2 cellular contexts compared by ENCODE assay signal in the genomic region with DNA sequence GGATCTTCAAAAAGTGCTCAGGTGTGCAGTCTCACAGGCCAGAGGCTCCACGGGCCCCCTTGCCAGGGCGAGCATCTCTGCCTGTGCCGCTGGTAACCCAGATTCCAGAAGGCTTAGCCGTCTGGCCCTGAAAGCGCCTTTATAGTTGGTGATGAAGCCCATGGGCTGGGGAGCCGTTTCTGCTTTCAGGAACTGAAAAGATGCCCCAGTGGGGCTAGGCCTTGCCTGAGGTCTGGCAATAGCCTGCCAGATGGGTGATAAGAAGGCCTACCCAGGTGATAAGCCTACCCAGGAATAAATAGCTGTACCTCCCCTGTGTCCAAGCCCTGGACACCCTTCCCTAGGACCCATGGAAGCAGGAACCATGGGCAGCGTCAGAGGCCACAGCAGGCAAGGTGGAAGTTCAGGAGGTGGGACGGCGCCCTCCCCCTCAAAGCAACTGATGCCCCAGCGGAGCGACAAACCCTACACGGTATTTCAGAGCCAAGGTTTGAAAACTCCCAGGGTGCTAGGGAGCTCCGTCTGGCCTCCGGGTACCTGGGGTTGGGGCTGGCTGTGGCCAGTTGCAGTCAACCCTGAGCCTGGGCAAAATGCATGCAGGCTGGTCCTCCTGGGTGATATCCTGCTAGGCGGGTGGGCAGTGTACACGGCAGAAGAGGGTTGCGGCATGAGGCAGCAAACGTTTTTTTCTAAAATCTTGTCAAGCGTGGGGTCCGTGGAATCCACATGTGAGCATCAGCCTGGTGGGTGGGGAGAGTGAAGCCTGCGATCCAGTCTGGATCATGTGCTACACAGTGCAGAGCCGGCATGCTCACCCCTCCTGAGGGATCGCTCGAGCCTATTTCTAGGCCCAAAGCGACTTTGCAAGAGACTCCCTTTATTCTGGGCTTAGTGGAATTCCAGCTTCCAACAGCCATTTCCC.
TF ChIP-seq lines count a peak whose summit lies in the region.

No MANE protein-coding gene starts in this region.

TF ChIP-seq in HCT116, 20 proteins besides CTCF, POLR2A, EP300 and RAD21 (continued from another document):
- TF ChIP-seq, protein P1, sequence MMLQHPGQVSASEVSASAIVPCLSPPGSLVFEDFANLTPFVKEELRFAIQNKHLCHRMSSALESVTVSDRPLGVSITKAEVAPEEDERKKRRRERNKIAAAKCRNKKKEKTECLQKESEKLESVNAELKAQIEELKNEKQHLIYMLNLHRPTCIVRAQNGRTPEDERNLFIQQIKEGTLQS (IDR thresholded peaks at IDR 0.05), result no peak

TF ChIP-seq in HEK293T, 16 proteins besides CTCF, POLR2A, EP300 and RAD21 (continued from another document):
- TF ChIP-seq, protein P2, sequence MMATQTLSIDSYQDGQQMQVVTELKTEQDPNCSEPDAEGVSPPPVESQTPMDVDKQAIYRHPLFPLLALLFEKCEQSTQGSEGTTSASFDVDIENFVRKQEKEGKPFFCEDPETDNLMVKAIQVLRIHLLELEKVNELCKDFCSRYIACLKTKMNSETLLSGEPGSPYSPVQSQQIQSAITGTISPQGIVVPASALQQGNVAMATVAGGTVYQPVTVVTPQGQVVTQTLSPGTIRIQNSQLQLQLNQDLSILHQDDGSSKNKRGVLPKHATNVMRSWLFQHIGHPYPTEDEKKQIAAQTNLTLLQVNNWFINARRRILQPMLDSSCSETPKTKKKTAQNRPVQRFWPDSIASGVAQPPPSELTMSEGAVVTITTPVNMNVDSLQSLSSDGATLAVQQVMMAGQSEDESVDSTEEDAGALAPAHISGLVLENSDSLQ (IDR thresholded peaks at IDR 0.05), result no peak
- TF ChIP-seq SUZ12 (IDR thresholded peaks at IDR 0.05), result no peak
- TF ChIP-seq FOXM1 (IDR thresholded peaks at IDR 0.05; ENCODE audit: borderline replicate concordance), result no peak
- TF ChIP-seq SP1 (IDR thresholded peaks at IDR 0.05), result no peak
- TF ChIP-seq NFRKB (IDR thresholded peaks at IDR 0.05), result no peak
- no peak for TF ChIP-seq FOXK2 (IDR thresholded peaks at IDR 0.05)
- no peak for TF ChIP-seq ARNT (IDR thresholded peaks at IDR 0.05)
- TF ChIP-seq FOXA1 (IDR thresholded peaks at IDR 0.05), result no peak
- TF ChIP-seq CTBP1 (IDR thresholded peaks at IDR 0.05; ENCODE audit: borderline replicate concordance), result no peak
- TF ChIP-seq ZNF384 (IDR thresholded peaks at IDR 0.05), result no peak
- no peak for TF ChIP-seq HDGF (IDR thresholded peaks at IDR 0.05; ENCODE audit: borderline replicate concordance)
